In the genomic region with DNA sequence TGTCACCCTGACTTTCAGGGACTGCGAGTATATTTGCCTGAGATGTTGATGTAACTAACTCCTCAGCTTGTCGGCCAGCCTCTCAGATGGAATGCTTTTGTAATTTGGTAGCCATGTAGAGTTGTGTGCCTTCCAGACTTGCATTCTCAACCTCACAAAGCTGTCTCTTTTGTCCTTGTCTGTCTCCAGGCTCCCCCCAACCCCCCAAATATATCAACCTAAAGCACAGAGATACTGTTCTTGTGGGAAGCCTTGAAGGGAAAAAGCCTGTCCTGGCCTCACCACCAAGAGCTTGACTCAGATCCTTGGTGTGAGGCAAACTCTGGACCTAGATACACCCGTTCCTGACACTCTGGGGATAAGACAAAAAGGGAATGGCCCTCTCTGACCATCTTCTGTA, we compare ENCODE assay signal across 1 cellular context.
TF ChIP-seq lines count a peak whose summit lies in the region.

No MANE protein-coding gene starts in this region.

TF ChIP-seq in endothelial cell of umbilical vein, 7 proteins besides CTCF, POLR2A, EP300 and RAD21:
- no peak for TF ChIP-seq EZH2 (IDR thresholded peaks at IDR 0.05; ENCODE audit: borderline replicate concordance, low read depth, low read length, severe bottlenecking)
- no peak for TF ChIP-seq JUN (IDR thresholded peaks at IDR 0.05; ENCODE audit: borderline replicate concordance, insufficient read depth, insufficient read length, low read depth)
- no peak for TF ChIP-seq MYC (IDR thresholded peaks at IDR 0.05; ENCODE audit: low read depth, low read length)
- TF ChIP-seq GATA2 (IDR thresholded peaks at IDR 0.05; ENCODE audit: insufficient read depth, insufficient read length, low read depth, low read length): no peak
- TF ChIP-seq MAX (IDR thresholded peaks at IDR 0.05; ENCODE audit: insufficient read depth, insufficient read length): no peak
- no peak for TF ChIP-seq POLR2AphosphoS5 (IDR thresholded peaks at IDR 0.05; ENCODE audit: insufficient read depth, low read depth, low read length)
- TF ChIP-seq FOS (IDR thresholded peaks at IDR 0.05; ENCODE audit: borderline replicate concordance, insufficient read depth, low read length): no peak
TF ChIP-seq in endothelial cell of umbilical vein: peak in this region for 0.
